Comparison of ENCODE assay signal across 29 cellular contexts in genomic region chr22:20187777-20188566, GRCh38. TPM values are rescaled to one million over a fixed set of nuclear protein-coding genes. Genes with fewer than 3 reads are reported as not detected.
"Had no signal": no experiment of that assay in that cellular context is flagged by ENCODE, and none has a peak within 500 bp of the region (broad histone marks: within the 10 kb centered on the region; RNA-seq: fewer than 3 reads in every experiment).

No MANE protein-coding gene starts in this region.

- H3K4me1 ChIP-seq: esophagus muscularis mucosa, pancreas, testis, tibial artery had no signal

- H3K4me3 ChIP-seq: coronary artery, esophagus muscularis mucosa, pancreas, smooth muscle cell, testis, tibial artery had no signal

- H3K4me3 Mint-ChIP-seq: immature natural killer cell; naive thymus-derived CD8-positive, alpha-beta T cell; stimulated activated effector memory CD8-positive, alpha-beta T cell treated with anti-CD3 and anti-CD28 coated beads, Interleukin-12 subunit alpha, Interleukin-12 subunit beta, amount 100 ng/mL, for 72 hours; type B pancreatic cell had no signal

- H3K9me3 Mint-ChIP-seq: immature natural killer cell; naive thymus-derived CD8-positive, alpha-beta T cell; stimulated activated effector memory CD8-positive, alpha-beta T cell treated with anti-CD3 and anti-CD28 coated beads, Interleukin-12 subunit alpha, Interleukin-12 subunit beta, amount 100 ng/mL, for 72 hours; type B pancreatic cell had no signal

- H3K36me3 Mint-ChIP-seq: immature natural killer cell; naive thymus-derived CD8-positive, alpha-beta T cell; stimulated activated effector memory CD8-positive, alpha-beta T cell treated with anti-CD3 and anti-CD28 coated beads, Interleukin-12 subunit alpha, Interleukin-12 subunit beta, amount 100 ng/mL, for 72 hours; type B pancreatic cell had no signal

- H3K27ac ChIP-seq: coronary artery, esophagus muscularis mucosa, neutrophil, pancreas, testis, tibial artery had no signal

- H3K27ac Mint-ChIP-seq: immature natural killer cell; naive thymus-derived CD8-positive, alpha-beta T cell; stimulated activated effector memory CD8-positive, alpha-beta T cell treated with anti-CD3 and anti-CD28 coated beads, Interleukin-12 subunit alpha, Interleukin-12 subunit beta, amount 100 ng/mL, for 72 hours; type B pancreatic cell had no signal

- H3K27me3 Mint-ChIP-seq: naive thymus-derived CD8-positive, alpha-beta T cell had no signal

- H3K9me3 ChIP-seq: esophagus muscularis mucosa, neutrophil, pancreas, testis, tibial artery had no signal

- H3K36me3 ChIP-seq: esophagus muscularis mucosa, neutrophil, pancreas, tibial artery had no signal

- H3K27me3 ChIP-seq: neutrophil, pancreas, testis had no signal

- ATAC-seq: left colon; naive thymus-derived CD8-positive, alpha-beta T cell; pancreas; sciatic nerve; stimulated activated effector memory CD8-positive, alpha-beta T cell treated with anti-CD3 and anti-CD28 coated beads, Interleukin-12 subunit alpha, Interleukin-12 subunit beta, amount 100 ng/mL, for 72 hours; stimulated activated naive CD8-positive, alpha-beta T cell treated with anti-CD3 and anti-CD28 coated beads, Interleukin-15, Interleukin-2, amounts not matched to agents 100 U/mL and 50 U/mL, for 24 hours had no signal

- H3K4me2 ChIP-seq: smooth muscle cell had no signal

- DNase-seq: dermis blood vessel endothelial cell; effector memory CD4-positive, alpha-beta T cell; foreskin melanocyte; glutamatergic neuron; hypothalamus; immature natural killer cell; islet precursor cell; kidney glomerular epithelial cell; left colon; mesendoderm; midbrain; naive thymus-derived CD8-positive, alpha-beta T cell; pancreas; retina; stimulated activated CD4-positive, alpha-beta T cell treated with anti-CD3 and anti-CD28 coated beads, Interleukin-12 subunit alpha, Interleukin-12 subunit beta, amount 100 ng/mL, for 4 hours; stimulated activated CD4-positive, alpha-beta T cell treated with anti-CD3 and anti-CD28 coated beads, Interleukin-1b, Interleukin-23, amount 100 ng/mL, for 48 hours; stimulated activated CD4-positive, alpha-beta T cell treated with anti-CD3 and anti-CD28 coated beads, Interleukin-4, amount 100 ng/mL, for 1 hour; stimulated activated naive CD8-positive, alpha-beta T cell treated with anti-CD3 and anti-CD28 coated beads, Interleukin-15, Interleukin-2, amounts not matched to agents 100 U/mL and 50 U/mL, for 24 hours; testis; tibial artery had no signal

RNA-seq across cellular contexts. Expression of gene CCDC188, which starts 37.1 kb away (rescaled TPM):
- total RNA-seq: epithelial cell of proximal tubule; naive thymus-derived CD8-positive, alpha-beta T cell; smooth muscle cell had no signal
- polyA plus RNA-seq: naive thymus-derived CD8-positive, alpha-beta T cell; neural cell; smooth muscle cell had no signal
